Comparison of ENCODE assay signal across 32 cellular contexts in the genomic region with DNA sequence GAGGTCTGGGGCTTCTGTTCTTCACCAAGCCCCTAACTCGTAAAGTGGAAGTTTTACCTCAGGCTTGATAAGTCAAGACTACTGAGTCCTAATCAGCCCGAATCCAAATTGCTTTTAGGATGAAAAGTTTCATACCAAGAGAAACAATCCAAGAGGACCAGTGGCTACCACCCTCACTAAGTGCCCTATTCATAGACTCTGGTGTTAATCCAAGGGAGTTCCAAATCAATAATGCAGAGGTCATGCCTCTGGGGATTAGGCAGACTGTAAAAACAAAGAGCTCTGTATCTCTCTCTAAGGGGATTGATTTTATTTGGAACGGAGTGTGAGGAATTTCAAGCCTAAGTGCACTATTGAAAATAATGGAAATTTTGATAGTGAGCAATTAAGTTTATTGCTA.
"Had no signal": no experiment of that assay in that cellular context is flagged by ENCODE, and none has a peak within 500 bp of the region (broad histone marks: within the 10 kb centered on the region; RNA-seq: fewer than 3 reads in every experiment).

No MANE protein-coding gene starts in this region.

- H3K27me3 ChIP-seq: ascending aorta, cardiac muscle cell had no signal

- H3K4me1 ChIP-seq: ascending aorta had no signal

- H3K4me2 ChIP-seq: PC-9 had no signal

- H2AFZ ChIP-seq: PC-9 had no signal

- H3K9me3 ChIP-seq: ascending aorta had no signal

- H3K36me3 ChIP-seq: ascending aorta, cardiac muscle cell had no signal

- H3K4me3 Mint-ChIP-seq: activated CD4-positive, alpha-beta T cell treated with anti-CD3 and anti-CD28 coated beads for 36 hours; activated CD4-positive, alpha-beta T cell treated with anti-CD3 and anti-CD28 coated beads, Interleukin-2, amount 10 ng/mL, durations not matched to agents 7 days and 5 days; activated CD8-positive, alpha-beta T cell treated with anti-CD3 and anti-CD28 coated beads, Interleukin-2, amount 10 ng/mL, durations not matched to agents 7 days and 5 days; activated naive CD4-positive, alpha-beta T cell treated with anti-CD3 and anti-CD28 coated beads, Interleukin-2, amount 50 U/mL, for 24 hours; activated naive CD8-positive, alpha-beta T cell treated with anti-CD3 and anti-CD28 coated beads, Interleukin-2, amount 10 ng/mL, durations not matched to agents 7 days and 5 days; activated T-cell treated with anti-CD3 and anti-CD28 coated beads, Interleukin-2, amount 50 U/mL, for 24 hours; IgD-negative memory B cell; WTC11 had no signal

- H3K27ac Mint-ChIP-seq: activated CD4-positive, alpha-beta T cell treated with anti-CD3 and anti-CD28 coated beads for 36 hours; activated CD4-positive, alpha-beta T cell treated with anti-CD3 and anti-CD28 coated beads, Interleukin-2, amount 10 ng/mL, durations not matched to agents 7 days and 5 days; activated CD8-positive, alpha-beta T cell treated with anti-CD3 and anti-CD28 coated beads, Interleukin-2, amount 10 ng/mL, durations not matched to agents 7 days and 5 days; activated naive CD4-positive, alpha-beta T cell treated with anti-CD3 and anti-CD28 coated beads, Interleukin-2, amount 50 U/mL, for 24 hours; activated naive CD8-positive, alpha-beta T cell treated with anti-CD3 and anti-CD28 coated beads, Interleukin-2, amount 10 ng/mL, durations not matched to agents 7 days and 5 days; activated T-cell treated with anti-CD3 and anti-CD28 coated beads, Interleukin-2, amount 50 U/mL, for 24 hours; activated T-helper 2 cell treated with anti-CD3 and anti-CD28 coated beads, Interferon-gamma antibody, Interleukin-2, Interleukin-4, amounts not matched to agents 10 μg/mL and 5 μg/mL and 100 μg/mL, durations not matched to agents 14 hours and 24 hours and 36 hours; IgD-negative memory B cell; WTC11 had no signal

- H3K36me3 Mint-ChIP-seq: activated naive CD4-positive, alpha-beta T cell treated with anti-CD3 and anti-CD28 coated beads, Interleukin-2, amount 50 U/mL, for 24 hours; IgD-negative memory B cell; WTC11 had no signal

- DNase-seq: activated CD4-positive, alpha-beta T cell treated with anti-CD3 and anti-CD28 coated beads for 36 hours; activated CD4-positive, alpha-beta T cell treated with anti-CD3 and anti-CD28 coated beads, Interleukin-2, amount 10 ng/mL, durations not matched to agents 7 days and 5 days; activated CD4-positive, alpha-beta T cell treated with anti-CD3 and anti-CD28 coated beads, Interleukin-2, amount 50 U/mL, for 48 hours; activated CD8-positive, alpha-beta T cell treated with anti-CD3 and anti-CD28 coated beads, Interleukin-2, amount 10 ng/mL, durations not matched to agents 7 days and 5 days; activated gamma-delta T cell; activated naive CD4-positive, alpha-beta T cell treated with Interleukin-2 at 50 U/mL for 16 hours; activated naive CD8-positive, alpha-beta T cell treated with anti-CD3 and anti-CD28 coated beads, Interleukin-2, amount 10 ng/mL, durations not matched to agents 7 days and 5 days; activated T-cell treated with anti-CD3 and anti-CD28 coated beads, Interleukin-2, amount 50 U/mL, for 24 hours; amygdala; Karpas-422; KBM-7; NCI-H1048; NCI-H1105 treated with DMSO at 0.1 percent for 48 hours; NCI-H1436; NCI-H1694; NCI-H1930; NCI-H2081 treated with DMSO at 0.1 percent for 48 hours; NCI-H226; NCI-H446 treated with DMSO at 0.1 percent for 48 hours; NCI-H524; NCI-H69; NK-92 treated with Interleukin-12 subunit alpha and Interleukin-12 subunit beta, amount 100 ng/mL, for 24 hours; PC-9; T1000 had no signal

- H3K27ac ChIP-seq: ascending aorta, cardiac muscle cell, PC-9, RWPE1, SK-N-MC had no signal

- H3K27me3 Mint-ChIP-seq: activated CD4-positive, alpha-beta T cell treated with anti-CD3 and anti-CD28 coated beads for 36 hours; activated CD4-positive, alpha-beta T cell treated with anti-CD3 and anti-CD28 coated beads, Interleukin-2, amount 10 ng/mL, durations not matched to agents 7 days and 5 days; activated naive CD4-positive, alpha-beta T cell treated with anti-CD3 and anti-CD28 coated beads, Interleukin-2, amount 50 U/mL, for 24 hours; activated naive CD8-positive, alpha-beta T cell treated with anti-CD3 and anti-CD28 coated beads, Interleukin-2, amount 10 ng/mL, durations not matched to agents 7 days and 5 days; activated T-cell treated with anti-CD3 and anti-CD28 coated beads, Interleukin-2, amount 50 U/mL, for 24 hours had no signal

- H3K4me1 Mint-ChIP-seq: IgD-negative memory B cell had no signal

- H3K4me3 ChIP-seq: ascending aorta, cardiac muscle cell, PC-9, SK-N-MC had no signal
